In genomic region chr1:26959270-26959669, GRCh38 we compare ENCODE assay signal across 7 cellular contexts. TPM values are rescaled to one million over a fixed set of nuclear protein-coding genes. Genes with fewer than 3 reads are reported as not detected.
DNase-seq lines count a peak whose midpoint lies in the region; ATAC-seq and TF ChIP-seq lines count a peak whose summit lies in the region.
"Had no signal": no experiment of that assay in that cellular context is flagged by ENCODE, and none has a peak within 500 bp of the region (broad histone marks: within the 10 kb centered on the region; RNA-seq: fewer than 3 reads in every experiment).

No MANE protein-coding gene starts in this region.

- no peak for DNase-seq in activated naive CD4-positive, alpha-beta T cell treated with anti-CD3 and anti-CD28 coated beads for 36 hours
- DNase-seq in activated naive CD4-positive, alpha-beta T cell treated with Interleukin-2 at 50 U/mL for 16 hours = no peak
- DNase-seq in type B pancreatic cell (ENCODE audit: extremely low spot score, unreplicated experiment) (no peak), NCI-H446 treated with DMSO at 0.1 percent for 48 hours (lab: John Stamatoyannopoulos, UW) (no peak)
- DNase-seq: dermis blood vessel endothelial cell had no signal

- no peaks in the 10 kb centered on the region for H3K9me3 ChIP-seq in iPS-18c (ENCODE audit: control insufficient read depth, insufficient read depth, low read length)

- H3K27me3 Mint-ChIP-seq in activated naive CD4-positive, alpha-beta T cell treated with anti-CD3 and anti-CD28 coated beads for 36 hours (ENCODE audit: low read depth) = peaks cover 17% of the 10 kb centered on the region
- H3K27me3 Mint-ChIP-seq in type B pancreatic cell = peaks cover 58% of the 10 kb centered on the region

- peak overlapping the region; percentile 89 for H3K4me3 ChIP-seq in iPS-18c (ENCODE audit: insufficient read depth, low read depth, low read length)

- peak overlapping the region; percentile 60 for H3K4me3 Mint-ChIP-seq in activated naive CD4-positive, alpha-beta T cell treated with anti-CD3 and anti-CD28 coated beads for 36 hours
- H3K4me3 Mint-ChIP-seq in type B pancreatic cell = peak overlapping the region; percentile 82

- CTCF ChIA-PET in activated naive CD4-positive, alpha-beta T cell treated with anti-CD3 and anti-CD28 coated beads for 36 hours (lab: Charles Lee) = no interaction called here

- H3K9me3 Mint-ChIP-seq in activated naive CD4-positive, alpha-beta T cell treated with anti-CD3 and anti-CD28 coated beads for 36 hours = peaks cover 3% of the 10 kb centered on the region
- H3K9me3 Mint-ChIP-seq in type B pancreatic cell = peaks cover 5% of the 10 kb centered on the region

- ATAC-seq in HG02840 (IDR thresholded peaks at IDR 0.05; ENCODE audit: low FRiP score, unreplicated experiment) = no peak

- intact Hi-C loops in activated naive CD4-positive, alpha-beta T cell treated with anti-CD3 and anti-CD28 coated beads for 36 hours (cut with micrococcal nuclease) = no loop called here

- peaks cover 8% of the 10 kb centered on the region for H3K4me1 Mint-ChIP-seq in activated naive CD4-positive, alpha-beta T cell treated with anti-CD3 and anti-CD28 coated beads for 36 hours (ENCODE audit: low read depth)
- peaks cover 5% of the 10 kb centered on the region for H3K4me1 Mint-ChIP-seq in type B pancreatic cell (ENCODE audit: unreplicated experiment)

- peaks cover 3% of the 10 kb centered on the region for H3K36me3 Mint-ChIP-seq in activated naive CD4-positive, alpha-beta T cell treated with anti-CD3 and anti-CD28 coated beads for 36 hours (ENCODE audit: low read depth)
- H3K36me3 Mint-ChIP-seq in type B pancreatic cell = no peaks in the 10 kb centered on the region

- no peak for TF ChIP-seq CTCF in type B pancreatic cell (conservative IDR thresholded peaks at IDR 0.05)

- no peak overlapping the region for H3K27ac Mint-ChIP-seq in activated naive CD4-positive, alpha-beta T cell treated with anti-CD3 and anti-CD28 coated beads for 36 hours
- no peak overlapping the region for H3K27ac Mint-ChIP-seq in type B pancreatic cell

RNA-seq across cellular contexts. Expression of gene KDF1, which starts 1.0 kb away (rescaled TPM):
- under 1 TPM; 0.24 to 0.25 TPM for total RNA-seq in activated naive CD4-positive, alpha-beta T cell treated with anti-CD3 and anti-CD28 coated beads for 36 hours
- 12.2 and 26.9 TPM in 2 replicates for total RNA-seq in type B pancreatic cell (ENCODE audit: low replicate concordance)
- total RNA-seq: dermis blood vessel endothelial cell had no signal

RNA-seq across cellular contexts. Expression of gene TRNP1, which starts 34.2 kb away (rescaled TPM):
- under 1 TPM; 0.20 to 0.43 TPM for total RNA-seq in activated naive CD4-positive, alpha-beta T cell treated with anti-CD3 and anti-CD28 coated beads for 36 hours
- total RNA-seq in type B pancreatic cell (ENCODE audit: low replicate concordance) = 39.2 and 52.3 TPM in 2 replicates

RNA-seq across cellular contexts. Expression of gene NUDC, which starts 37.7 kb away (rescaled TPM):
- total RNA-seq in activated naive CD4-positive, alpha-beta T cell treated with anti-CD3 and anti-CD28 coated beads for 36 hours = 10 to 100 TPM; 75.3 to 78.1 TPM
- 73.4 and 82.7 TPM in 2 replicates for total RNA-seq in type B pancreatic cell (ENCODE audit: low replicate concordance)

RNA-seq across cellular contexts. Expression of gene NR0B2, which starts 45.5 kb away (rescaled TPM):
- not detected for total RNA-seq in activated naive CD4-positive, alpha-beta T cell treated with anti-CD3 and anti-CD28 coated beads for 36 hours
- 6.8 and 7.2 TPM in 2 replicates for total RNA-seq in type B pancreatic cell (ENCODE audit: low replicate concordance)
- total RNA-seq: dermis blood vessel endothelial cell had no signal

RNA-seq across cellular contexts. Expression of gene TENT5B, which starts 53.4 kb away (rescaled TPM):
- not detected for total RNA-seq in activated naive CD4-positive, alpha-beta T cell treated with anti-CD3 and anti-CD28 coated beads for 36 hours
- total RNA-seq in type B pancreatic cell (ENCODE audit: low replicate concordance) = 9.3 and 10.4 TPM in 2 replicates

Comparison
In these comparisons a context has a peak if more than half of its experiments do, and no peak if none do; other contexts are left out.
1. RNA of gene KDF1, which starts 1.0 kb away (total RNA-seq): 12.2 to 26.9 TPM in type B pancreatic cell; 0.24 to 0.25 TPM in activated naive CD4-positive, alpha-beta T cell treated with anti-CD3 and anti-CD28 coated beads for 36 hours; every median in the first group is over 10 times any median in the second.
2. RNA of gene TRNP1, which starts 34.2 kb away (total RNA-seq): 39.2 to 52.3 TPM in type B pancreatic cell; 0.20 to 0.43 TPM in activated naive CD4-positive, alpha-beta T cell treated with anti-CD3 and anti-CD28 coated beads for 36 hours; every median in the first group is over 10 times any median in the second.